ENCODE assay signal across 12 cellular contexts in genomic region chr17:10197362-10197720, GRCh38. TPM values are rescaled to one million over a fixed set of nuclear protein-coding genes. Genes with fewer than 3 reads are reported as not detected.
DNase-seq lines count a peak whose midpoint lies in the region; ATAC-seq and TF ChIP-seq lines count a peak whose summit lies in the region.
"Had no signal": no experiment of that assay in that cellular context is flagged by ENCODE, and none has a peak within 500 bp of the region (broad histone marks: within the 10 kb centered on the region; RNA-seq: fewer than 3 reads in every experiment).

No MANE protein-coding gene starts in this region.

- WGBS in esophagus squamous epithelium, 2 donors, result 26 to 36% methylated on average over 3 to 7 of the region's 11 CpGs

- POLR2A ChIA-PET in activated CD4-positive, alpha-beta T cell treated with anti-CD3 and anti-CD28 coated beads for 36 hours (lab: Charles Lee), result no interaction called here

- H3K4me1 Mint-ChIP-seq in activated CD4-positive, alpha-beta T cell treated with anti-CD3 and anti-CD28 coated beads for 36 hours, result peaks cover 6% of the 10 kb centered on the region

- H3K4me1 ChIP-seq in HUES48 (ENCODE audit: control insufficient read depth, insufficient read depth, low read length) (no peaks in the 10 kb centered on the region), esophagus squamous epithelium (peaks cover 0 to 39% (median 4%) of the 10 kb centered on the region in 3 donors), mononuclear cell (ENCODE audit: insufficient read depth, low read length) (peaks cover 27% of the 10 kb centered on the region)

- H3K9me3 Mint-ChIP-seq in activated CD4-positive, alpha-beta T cell treated with anti-CD3 and anti-CD28 coated beads for 36 hours (ENCODE audit: low read depth), result peaks cover 22% of the 10 kb centered on the region

- TF ChIP-seq CTCF in esophagus squamous epithelium (IDR thresholded peaks at IDR 0.05), result no peak

- DNase-seq in esophagus squamous epithelium (lab: John Stamatoyannopoulos, UW) (no peak), substantia nigra (lab: John Stamatoyannopoulos, UW) (peak in 7 of 49 donors; percentile 2 to 33 (median 23)), globus pallidus (ENCODE audit: low spot score) (no peak), DMS53 (lab: John Stamatoyannopoulos, UW) (no peak), middle frontal gyrus (ENCODE audit: extremely low spot score, low spot score) (no peak)
- no peak for DNase-seq in activated CD4-positive, alpha-beta T cell treated with anti-CD3 and anti-CD28 coated beads for 36 hours
- DNase-seq: NK-92 treated with Interleukin-12 subunit alpha and Interleukin-12 subunit beta, amount 100 ng/mL, for 24 hours; occipital lobe had no signal

- intact Hi-C loops in esophagus squamous epithelium (cut with DNase I), result no loop called here
- intact Hi-C loops in activated CD4-positive, alpha-beta T cell treated with anti-CD3 and anti-CD28 coated beads for 36 hours (cut with DNase I, micrococcal nuclease), result no loop called here

- no peak overlapping the region for H3K27ac Mint-ChIP-seq in activated CD4-positive, alpha-beta T cell treated with anti-CD3 and anti-CD28 coated beads for 36 hours
- H3K27ac Mint-ChIP-seq: activated T-helper 1 cell treated with anti-CD3 and anti-CD28 coated beads, Interleukin-12 subunit alpha, Interleukin-12 subunit beta, Interleukin-2, Interleukin-4 antibody, amounts not matched to agents 30 ng/mL and 10 ng/mL and 1 ng/mL, durations not matched to agents 14 hours and 24 hours and 36 hours had no signal

- peaks cover 4% of the 10 kb centered on the region for H3K36me3 Mint-ChIP-seq in activated CD4-positive, alpha-beta T cell treated with anti-CD3 and anti-CD28 coated beads for 36 hours (ENCODE audit: low read depth)

- TF ChIP-seq POLR2A in esophagus squamous epithelium (IDR thresholded peaks at IDR 0.05), result no peak

- H3K4me3 Mint-ChIP-seq in activated CD4-positive, alpha-beta T cell treated with anti-CD3 and anti-CD28 coated beads for 36 hours, result no peak overlapping the region
- H3K4me3 Mint-ChIP-seq: activated T-helper 1 cell treated with anti-CD3 and anti-CD28 coated beads, Interleukin-12 subunit alpha, Interleukin-12 subunit beta, Interleukin-2, Interleukin-4 antibody, amounts not matched to agents 30 ng/mL and 10 ng/mL and 1 ng/mL, durations not matched to agents 14 hours and 24 hours and 36 hours had no signal

- H3K4me3 ChIP-seq in HUES48 (ENCODE audit: low read depth, low read length) (peak overlapping the region; percentile 72; the same call in 1 of the 2 replicates), esophagus squamous epithelium (peak overlapping the region; percentile 54 to 84 (median 60)), mononuclear cell (ENCODE audit: low read length) (peak overlapping the region; percentile 59)

- H3K27me3 ChIP-seq in HUES48 (ENCODE audit: control insufficient read depth, insufficient read depth, low read length) (peaks cover 38% of the 10 kb centered on the region), esophagus squamous epithelium (peaks cover 0 to 37% (median 0%) of the 10 kb centered on the region in 4 donors), mononuclear cell (ENCODE audit: insufficient read depth, low read length) (peaks cover 14% of the 10 kb centered on the region)

- CTCF ChIA-PET in activated CD4-positive, alpha-beta T cell treated with anti-CD3 and anti-CD28 coated beads for 36 hours (lab: Charles Lee), result no interaction called here

- peaks cover 27% of the 10 kb centered on the region for H3K27me3 Mint-ChIP-seq in activated CD4-positive, alpha-beta T cell treated with anti-CD3 and anti-CD28 coated beads for 36 hours

- no peak overlapping the region for H3K9ac ChIP-seq in HUES48 (ENCODE audit: low read depth, low read length)

- H3K27ac ChIP-seq in HUES48 (ENCODE audit: low read depth, low read length) (no peak overlapping the region), esophagus squamous epithelium (peak overlapping the region; percentile 40 to 85 (median 68)), substantia nigra (ENCODE audit: low read depth, low read length, poor library complexity, severe bottlenecking) (peak overlapping the region; percentile 41)

- H3K9me3 ChIP-seq in HUES48 (ENCODE audit: control insufficient read depth, insufficient read depth, low read length), result peaks cover 8% of the 10 kb centered on the region; the same call in 1 of the 2 replicates
- H3K9me3 ChIP-seq in esophagus squamous epithelium, result peaks cover 0 to 15% (median 14%) of the 10 kb centered on the region in 3 donors
- no peaks in the 10 kb centered on the region for H3K9me3 ChIP-seq in mononuclear cell (ENCODE audit: low read depth, low read length)

- no peak for ATAC-seq in activated CD4-positive, alpha-beta T cell treated with anti-CD3 and anti-CD28 coated beads for 36 hours

- H3K36me3 ChIP-seq in HUES48 (ENCODE audit: control insufficient read depth, insufficient read depth, low read length) (no peaks in the 10 kb centered on the region), esophagus squamous epithelium (no peaks in the 10 kb centered on the region)

RNA-seq across cellular contexts. Expression of gene GAS7, which starts 1.1 kb away (rescaled TPM):
- total RNA-seq in esophagus squamous epithelium (10 to 100 TPM; 16.8 to 39.1 (median 30.1) TPM), mononuclear cell (38.4 TPM)
- 1 to 10 TPM in 1 of 2 experiments, under 1 TPM in 1; 0.60 to 1.3 TPM for total RNA-seq in activated CD4-positive, alpha-beta T cell treated with anti-CD3 and anti-CD28 coated beads for 36 hours
- total RNA-seq: endothelial cell of umbilical vein had no signal

Comparison
In these comparisons a context has a peak if more than half of its experiments do, and no peak if none do; other contexts are left out.
1. RNA of gene GAS7, which starts 1.1 kb away (total RNA-seq): 38.4 TPM in mononuclear cell (single experiment) and 16.8 to 39.1 TPM in esophagus squamous epithelium; 0.60 to 1.3 TPM in activated CD4-positive, alpha-beta T cell treated with anti-CD3 and anti-CD28 coated beads for 36 hours; every median in the first group is over 4 times any median in the second.
2. Peak in every context shown above with its lines, with median percentiles within 50 percentile points of each other: H3K4me3 ChIP-seq.